In genomic region chr6:157147054-157148026, GRCh38 we compare ENCODE assay signal across 7 cellular contexts.
DNase-seq lines count a peak whose midpoint lies in the region; ATAC-seq, FAIRE-seq and TF ChIP-seq lines count a peak whose summit lies in the region.
"Not testable (repeated sequence)": the region's sequence is repeated elsewhere in the genome, so short reads cannot be mapped to it uniquely, and the experiment has no call there.

No MANE protein-coding gene starts in this region.

- H2BK20ac ChIP-seq in H9 (ENCODE audit: low read depth, low read length, poor library complexity, severe bottlenecking): not testable (repeated sequence)

- H4K8ac ChIP-seq in H9 (replicated peaks; ENCODE audit: insufficient read length, low read depth, low read length): not testable (repeated sequence)

- H3K56ac ChIP-seq in H9 (ENCODE audit: insufficient read length, low read depth, low read length): not testable (repeated sequence)

- H3K18ac ChIP-seq in H9 (ENCODE audit: insufficient read length, low read depth, low read length): not testable (repeated sequence)

- H3K27me3 ChIP-seq in H9 (ENCODE audit: insufficient read depth, low read length); astrocyte (ENCODE audit: insufficient read depth, low read length); endodermal cell (ENCODE audit: control insufficient read depth, insufficient read depth, low read length, poor library complexity, severe bottlenecking); iPS-18a (ENCODE audit: control insufficient read depth, insufficient read depth, low read length): not testable (repeated sequence)

- not testable (repeated sequence) for H3K4me3 ChIP-seq in astrocyte (ENCODE audit: insufficient read depth, low read depth, low read length); endodermal cell (ENCODE audit: low read length)
- peak overlapping the region; percentile 34 for H3K4me3 ChIP-seq in iPS-18a (ENCODE audit: low read length)

- not testable (repeated sequence) for H3K9me3 ChIP-seq in H9 (ENCODE audit: control insufficient read depth, low read depth, low read length); astrocyte (ENCODE audit: insufficient read depth, low read depth, low read length); endodermal cell (ENCODE audit: control insufficient read depth, low read length); iPS-18a (ENCODE audit: control insufficient read depth, low read depth, low read length)

- H3K36me3 ChIP-seq in astrocyte (ENCODE audit: insufficient read depth, low read length): not testable (repeated sequence)
- peaks cover 36% of the 10 kb centered on the region for H3K36me3 ChIP-seq in endodermal cell (ENCODE audit: control insufficient read depth, insufficient read depth, low read length)
- H3K36me3 ChIP-seq in iPS-18a (ENCODE audit: control insufficient read depth, low read depth, low read length): peaks cover 11% of the 10 kb centered on the region

- DNase-seq in H9 (peak; percentile 82), WTC11 (ENCODE audit: low spot score) (peak; percentile 71), endodermal cell (peak; percentile 78)
- not testable (repeated sequence) for DNase-seq in astrocyte (ENCODE audit: low read depth); nephron progenitor cell; stimulated activated naive CD8-positive, alpha-beta T cell treated with anti-CD3 and anti-CD28 coated beads, Interleukin-15, amount 100 ng/mL, for 72 hours

- H3K23ac ChIP-seq in H9 (ENCODE audit: insufficient read length, low read depth, low read length): not testable (repeated sequence)

- H2BK120ac ChIP-seq in H9 (ENCODE audit: low read depth, low read length, poor library complexity, severe bottlenecking): not testable (repeated sequence)

- not testable (repeated sequence) for H3T11ph ChIP-seq in H9 (ENCODE audit: low read length)

- not testable (repeated sequence) for TF ChIP-seq CTCF in H9 (conservative IDR thresholded peaks at IDR 0.05); WTC11 (IDR thresholded peaks at IDR 0.05); astrocyte (IDR thresholded peaks at IDR 0.05; ENCODE audit: insufficient read depth, low read depth, low read length); endodermal cell (conservative IDR thresholded peaks at IDR 0.05); nephron progenitor cell (IDR thresholded peaks at IDR 0.05)

- no CpG with 5 or more reads among the region's 74 CpGs for WGBS in H9 (ENCODE audit: extremely low coverage, insufficient read length, low lambda C conversion rate)
- WGBS in endodermal cell (ENCODE audit: insufficient coverage in 1 of 2, insufficient read length in 1 of 2), 2 experiments: 90 to 94% methylated on average over 11 to 59 of the region's 74 CpGs

- not testable (repeated sequence) for H4K20me1 ChIP-seq in H9 (ENCODE audit: control insufficient read depth, insufficient read depth, insufficient read length); astrocyte (ENCODE audit: insufficient read depth, low read length)

- not testable (repeated sequence) for H3K27me3 Mint-ChIP-seq in H9 (ENCODE audit: low read depth); WTC11 (ENCODE audit: low read depth); astrocyte (ENCODE audit: low read depth, unreplicated experiment); endodermal cell (ENCODE audit: insufficient read depth); nephron progenitor cell (ENCODE audit: low read depth, poor library complexity); stimulated activated naive CD8-positive, alpha-beta T cell treated with anti-CD3 and anti-CD28 coated beads, Interleukin-15, amount 100 ng/mL, for 72 hours

- H2AK5ac ChIP-seq in H9 (ENCODE audit: insufficient read length, low read length): not testable (repeated sequence)

- not testable (repeated sequence) for H4K5ac ChIP-seq in H9 (ENCODE audit: insufficient read length, low read depth, low read length)

- FAIRE-seq in astrocyte (lab: Jason Lieb, UNC): not testable (repeated sequence)

- not testable (repeated sequence) for H2BK5ac ChIP-seq in H9 (ENCODE audit: insufficient read length, low read length)

- not testable (repeated sequence) for H3K4me1 ChIP-seq in H9 (ENCODE audit: insufficient read depth, low read length); endodermal cell (ENCODE audit: control insufficient read depth, insufficient read depth, low read length)
- H3K4me1 ChIP-seq in astrocyte (ENCODE audit: insufficient read depth, low read length): peaks cover 74% of the 10 kb centered on the region
- H3K4me1 ChIP-seq in iPS-18a (ENCODE audit: control insufficient read depth, low read depth, low read length): peaks cover 18% of the 10 kb centered on the region

- H3K4me1 Mint-ChIP-seq in H9 (peaks cover 29 to 33% of the 10 kb centered on the region in 2 experiments), WTC11 (peaks cover 39% of the 10 kb centered on the region), astrocyte (ENCODE audit: low read depth, unreplicated experiment) (peaks cover 72% of the 10 kb centered on the region), endodermal cell (peaks cover 28% of the 10 kb centered on the region), nephron progenitor cell (peaks cover 58% of the 10 kb centered on the region)
- H3K4me1 Mint-ChIP-seq in stimulated activated naive CD8-positive, alpha-beta T cell treated with anti-CD3 and anti-CD28 coated beads, Interleukin-15, amount 100 ng/mL, for 72 hours: not testable (repeated sequence)

- not testable (repeated sequence) for H2BK15ac ChIP-seq in H9 (ENCODE audit: low read depth, low read length)

- not testable (repeated sequence) for H4K91ac ChIP-seq in H9 (ENCODE audit: insufficient read length, low read depth, low read length)

- H3K4me2 ChIP-seq in H9 (ENCODE audit: insufficient read depth, insufficient read length, low read length): peak overlapping the region; percentile 76
- H3K4me2 ChIP-seq in astrocyte (ENCODE audit: low read length): peak overlapping the region; percentile 82

- H3K27ac Mint-ChIP-seq in H9: peak overlapping the region; percentile 10 to 81 (median 59); a peak in 3 of 7 replicates
- H3K27ac Mint-ChIP-seq in WTC11: peak overlapping the region; percentile 85
- peak overlapping the region; percentile 97 for H3K27ac Mint-ChIP-seq in astrocyte (ENCODE audit: unreplicated experiment)
- peak overlapping the region; percentile 65 for H3K27ac Mint-ChIP-seq in endodermal cell
- H3K27ac Mint-ChIP-seq in nephron progenitor cell: peak overlapping the region; percentile 95
- peak overlapping the region in 1 of 2 donors; percentile 79 for H3K27ac Mint-ChIP-seq in stimulated activated naive CD8-positive, alpha-beta T cell treated with anti-CD3 and anti-CD28 coated beads, Interleukin-15, amount 100 ng/mL, for 72 hours

- not testable (repeated sequence) for H3K9ac ChIP-seq in H9 (ENCODE audit: extremely low read depth, insufficient read length, low read length); endodermal cell (ENCODE audit: extremely low read depth, low read length, poor library complexity, severe bottlenecking); iPS-18a (ENCODE audit: low read length)
- peak overlapping the region; percentile 88 for H3K9ac ChIP-seq in astrocyte (ENCODE audit: low read length)

- H3K4ac ChIP-seq in H9 (ENCODE audit: low read depth, low read length): not testable (repeated sequence)

- not testable (repeated sequence) for H3K14ac ChIP-seq in H9 (ENCODE audit: insufficient read depth, low read length)

- POLR2A ChIA-PET in WTC11 (lab: Charles Lee): interaction anchor here (0.5 kb wide), 1 partner anchor 223 kb away, joined by 4 read pairs; no protein-coding TSS in a partner anchor

- not testable (repeated sequence) for H3K23me2 ChIP-seq in H9 (ENCODE audit: insufficient read length, low read depth, low read length, poor library complexity, severe bottlenecking)

- H3K27ac ChIP-seq in H9 (ENCODE audit: insufficient read length, low read depth, low read length); endodermal cell (ENCODE audit: low read depth, low read length); iPS-18a (ENCODE audit: low read length): not testable (repeated sequence)
- H3K27ac ChIP-seq in astrocyte (ENCODE audit: low read depth, low read length): peak overlapping the region; percentile 99

- H3K4me3 Mint-ChIP-seq in H9: peak overlapping the region; percentile 15 to 66; a peak in 4 of 5 replicates
- H3K4me3 Mint-ChIP-seq in WTC11: peak overlapping the region; percentile 70
- peak overlapping the region; percentile 78 for H3K4me3 Mint-ChIP-seq in astrocyte (ENCODE audit: unreplicated experiment)
- not testable (repeated sequence) for H3K4me3 Mint-ChIP-seq in endodermal cell; nephron progenitor cell; stimulated activated naive CD8-positive, alpha-beta T cell treated with anti-CD3 and anti-CD28 coated beads, Interleukin-15, amount 100 ng/mL, for 72 hours

- not testable (repeated sequence) for H2AFZ ChIP-seq in H9 (ENCODE audit: low read length); astrocyte (ENCODE audit: low read depth, low read length)

- not testable (repeated sequence) for H3K9me3 Mint-ChIP-seq in H9; WTC11; astrocyte (ENCODE audit: unreplicated experiment); nephron progenitor cell; stimulated activated naive CD8-positive, alpha-beta T cell treated with anti-CD3 and anti-CD28 coated beads, Interleukin-15, amount 100 ng/mL, for 72 hours
- peaks cover 10% of the 10 kb centered on the region for H3K9me3 Mint-ChIP-seq in endodermal cell

- H3K79me2 ChIP-seq in H9 (ENCODE audit: insufficient read depth, low read length); astrocyte (ENCODE audit: insufficient read depth, low read length): not testable (repeated sequence)

- CTCF ChIA-PET in WTC11 (lab: Charles Lee): interaction anchor here (1.0 to 1.7 kb wide), 2 partner anchors 37 to 135 kb away, joined by 3 to 8 read pairs; no protein-coding TSS in a partner anchor

- H3K79me1 ChIP-seq in H9 (ENCODE audit: insufficient read depth, low read depth, low read length, poor library complexity, severe bottlenecking): not testable (repeated sequence)

- H2BK12ac ChIP-seq in H9 (ENCODE audit: insufficient read length, low read depth, low read length): not testable (repeated sequence)

- ATAC-seq in WTC11: peak; percentile 18
- ATAC-seq in stimulated activated naive CD8-positive, alpha-beta T cell treated with anti-CD3 and anti-CD28 coated beads, Interleukin-15, amount 100 ng/mL, for 72 hours: peak; percentile 13

- peaks cover 12 to 30% (median 17%) of the 10 kb centered on the region in 3 experiments for H3K36me3 Mint-ChIP-seq in H9 (ENCODE audit: insufficient read depth in 1 of 3, low read depth in 3 of 3)
- H3K36me3 Mint-ChIP-seq in WTC11; astrocyte (ENCODE audit: low read depth, unreplicated experiment): not testable (repeated sequence)
- peaks cover 43% of the 10 kb centered on the region for H3K36me3 Mint-ChIP-seq in endodermal cell (ENCODE audit: low read depth)
- H3K36me3 Mint-ChIP-seq in nephron progenitor cell (ENCODE audit: low read depth): peaks cover 52% of the 10 kb centered on the region
